ENCODE assay signal across 8 cellular contexts in genomic region chr6:28838289-28838633, GRCh38.
DNase-seq lines count a peak whose midpoint lies in the region; ATAC-seq, FAIRE-seq and TF ChIP-seq lines count a peak whose summit lies in the region.

No MANE protein-coding gene starts in this region.

- H3K9me3 ChIP-seq in iPS DF 6.9 (ENCODE audit: control insufficient read depth, insufficient read depth, low read length) (no peaks in the 10 kb centered on the region), gastrocnemius medialis (no peaks in the 10 kb centered on the region)

- H3K36me3 ChIP-seq in iPS DF 6.9 (ENCODE audit: control insufficient read depth, insufficient read depth, low read length), result no peaks in the 10 kb centered on the region
- no peaks in the 10 kb centered on the region for H3K36me3 ChIP-seq in gastrocnemius medialis

- H3K4me3 ChIP-seq in iPS DF 6.9 (ENCODE audit: low read length) (peak overlapping the region; percentile 92; the same call in 1 of the 2 replicates), gastrocnemius medialis (peak overlapping the region; percentile 46 to 81 (median 55))

- H3K27ac ChIP-seq in iPS DF 6.9 (ENCODE audit: low read length), result no peak overlapping the region
- H3K27ac ChIP-seq in gastrocnemius medialis, result peak overlapping the region in 1 of 4 donors; percentile 51

- H3K27me3 ChIP-seq in iPS DF 6.9 (ENCODE audit: control insufficient read depth, insufficient read depth, low read length) (peaks cover 3% of the 10 kb centered on the region; the same call in 1 of the 2 replicates), gastrocnemius medialis (peaks cover 19 to 42% (median 24%) of the 10 kb centered on the region in 3 donors)

- ATAC-seq in HG02571 (IDR thresholded peaks at IDR 0.05; ENCODE audit: unreplicated experiment), result peak; percentile 34
- ATAC-seq in gastrocnemius medialis, result peak; percentile 64 to 72

- no peak for TF ChIP-seq CTCF in gastrocnemius medialis (IDR thresholded peaks at IDR 0.05 in 4 of 5, conservative IDR thresholded peaks at IDR 0.05 in 1 of 5)

- no peak for FAIRE-seq in GM12891 (lab: Jason Lieb, UNC)

- intact Hi-C loops in gastrocnemius medialis (cut with DNase I; ENCODE audit: low total_unique reads), result loop anchor here (1.0 to 5.0 kb wide), 2 partner anchors 58 to 104 kb away; no protein-coding TSS in a partner anchor

- WGBS in iPS DF 6.9 (ENCODE audit: insufficient coverage, insufficient read length), result no CpG with 5 or more reads among the region's 11 CpGs

- H3K4me1 ChIP-seq in iPS DF 6.9 (ENCODE audit: control insufficient read depth, insufficient read depth, low read length), result no peaks in the 10 kb centered on the region
- H3K4me1 ChIP-seq in gastrocnemius medialis, result peaks cover 0 to 12% of the 10 kb centered on the region in 2 donors

- TF ChIP-seq POLR2A in gastrocnemius medialis (IDR thresholded peaks at IDR 0.05), result no peak
- no peak for TF ChIP-seq POLR2A in GM12891 (IDR thresholded peaks at IDR 0.05; ENCODE audit: low read depth, low read length)

- in situ Hi-C loops in gastrocnemius medialis (cut with MboI; ENCODE audit: low sequenced_read_pairs in 4 of 4), result loop anchor here (5.0 to 10.0 kb wide), 3 partner anchors 174 to 179 kb away; no protein-coding TSS in a partner anchor

- DNase-seq in GDM1 (lab: John Stamatoyannopoulos, UW), result peak; percentile 34
- peak; percentile 5 for DNase-seq in NCI-H128 (lab: John Stamatoyannopoulos, UW; ENCODE audit: unreplicated experiment)
- DNase-seq in T-helper 9 cell, result peak; percentile 51
- peak; percentile 80 for DNase-seq in astrocyte of the hippocampus (ENCODE audit: low read depth, low spot score)
- no peak for DNase-seq in iPS DF 6.9 (ENCODE audit: low read depth, low spot score)
- peak in 1 of 2 donors; percentile 14 for DNase-seq in gastrocnemius medialis
- no peak for DNase-seq in GM12891 (ENCODE audit: insufficient read length, low spot score)

TF ChIP-seq in GM12891, 5 proteins besides CTCF, POLR2A, EP300 and RAD21:
- TF ChIP-seq SPI1 (IDR thresholded peaks at IDR 0.05; ENCODE audit: low read depth, low read length) (no peak), PAX5 (IDR thresholded peaks at IDR 0.05; ENCODE audit: insufficient read depth, low read length, severe bottlenecking) (no peak), POLR2AphosphoS5 (IDR thresholded peaks at IDR 0.05; ENCODE audit: low read depth, low read length) (no peak), TAF1 (IDR thresholded peaks at IDR 0.05; ENCODE audit: low read depth, low read length) (no peak), POU2F2 (IDR thresholded peaks at IDR 0.05; ENCODE audit: low read depth, low read length) (no peak)
TF ChIP-seq in GM12891: peak in this region for 0.

Comparison
In these comparisons a context has a peak if more than half of its experiments do, and no peak if none do; other contexts are left out.
1. DNase-seq: peak in GDM1 (single experiment), NCI-H128 (single experiment), T-helper 9 cell (single experiment) and astrocyte of the hippocampus (single experiment); none in iPS DF 6.9 (single experiment) and GM12891 (single experiment).